ENCODE assay signal across 8 cellular contexts in the genomic region with DNA sequence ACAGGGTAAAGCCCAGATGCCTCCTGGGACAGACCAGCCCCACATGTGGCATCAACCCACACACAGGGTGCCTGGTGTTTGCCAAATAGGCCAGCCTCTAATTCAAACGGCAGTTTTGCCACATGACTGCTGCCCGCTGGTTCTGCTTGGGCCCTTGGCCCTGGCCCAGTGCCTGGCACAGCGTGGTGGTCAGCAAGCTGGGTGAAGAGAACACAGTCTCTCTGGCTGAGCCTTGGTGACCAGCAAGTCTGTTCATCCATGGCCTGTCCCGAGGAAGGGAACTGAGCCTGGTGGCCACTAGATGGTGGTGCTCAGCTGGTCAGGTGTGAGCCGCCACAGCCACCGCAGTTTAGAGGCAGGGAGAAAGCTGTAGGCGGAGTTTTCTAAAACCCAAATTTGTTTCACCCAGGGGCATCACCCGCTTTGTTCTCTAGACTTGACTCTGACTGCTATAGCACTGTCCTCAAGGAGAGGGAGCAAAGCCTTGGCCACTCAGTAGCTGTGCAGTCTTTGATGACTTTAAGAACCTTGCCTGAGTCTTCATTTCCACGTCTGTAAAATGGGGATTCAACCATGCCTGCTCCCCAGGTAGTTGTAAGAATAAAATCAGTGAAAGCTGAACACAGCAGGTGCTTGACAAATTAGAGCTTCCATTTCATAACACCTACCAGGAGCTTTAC. TPM values are rescaled to one million over a fixed set of nuclear protein-coding genes. Genes with fewer than 3 reads are reported as not detected.
DNase-seq lines count a peak whose midpoint lies in the region; ATAC-seq and TF ChIP-seq lines count a peak whose summit lies in the region.

No MANE protein-coding gene starts in this region.

- H3K79me2 ChIP-seq in Loucy (ENCODE audit: insufficient read depth, low read length): no peaks in the 10 kb centered on the region

- H3F3A ChIP-seq in Loucy (ENCODE audit: low read depth): 0 out of 2 replicates have a peak, but pooled peaks cover 3% of the 10 kb centered on the region

- H3K27me3 ChIP-seq in CD4-positive, alpha-beta T cell (ENCODE audit: control insufficient read depth, insufficient read depth, low read length): no peaks in the 10 kb centered on the region
- H3K27me3 ChIP-seq in Loucy (ENCODE audit: insufficient read depth, low read length, poor library complexity, severe bottlenecking) (no peaks in the 10 kb centered on the region), ovary (no peaks in the 10 kb centered on the region), upper lobe of right lung (peaks cover 5% of the 10 kb centered on the region)

- H3K4me1 ChIP-seq in Loucy (ENCODE audit: insufficient read depth, low read length, poor library complexity, severe bottlenecking) (peaks cover 11% of the 10 kb centered on the region), ovary (ENCODE audit: insufficient read depth) (no peaks in the 10 kb centered on the region), upper lobe of right lung (no peaks in the 10 kb centered on the region)

- TF ChIP-seq EP300 in ovary (IDR thresholded peaks at IDR 0.05): no peak

- H3K9me2 ChIP-seq in Loucy (replicated peaks; ENCODE audit: low read depth, low read length): no peaks in the 10 kb centered on the region

- H3K4me3 ChIP-seq in Loucy (ENCODE audit: low read length, poor library complexity, severe bottlenecking) (no peak overlapping the region), ovary (no peak overlapping the region), upper lobe of right lung (no peak overlapping the region)

- POLR2A ChIA-PET in CD4-positive, alpha-beta T cell (lab: Charles Lee): interaction anchor here (0.7 to 2.0 kb wide), 3 partner anchors 100 to 215 kb away, joined by 3 to 5 read pairs (median 3); partner anchors contain the start of gene ACBD4

- DNase-seq in CD4-positive, alpha-beta T cell: peak; percentile 29 to 65 (median 46)
- DNase-seq in GM20000 (ENCODE audit: low spot score): peak; percentile 92
- peak; percentile 87 for DNase-seq in SK-MEL-5 (ENCODE audit: low read depth, low spot score)
- peak; percentile 84 for DNase-seq in activated naive CD4-positive, alpha-beta T cell treated with anti-CD3 and anti-CD28 coated beads for 36 hours
- DNase-seq in glomerular visceral epithelial cell (ENCODE audit: extremely low spot score): peak; percentile 81
- peak; percentile 77 to 86 (median 84) for DNase-seq in ovary
- peak; percentile 87 for DNase-seq in upper lobe of right lung

- no peak overlapping the region for H3K27ac ChIP-seq in CD4-positive, alpha-beta T cell (ENCODE audit: low read depth, low read length)
- H3K27ac ChIP-seq in ovary: no peak overlapping the region
- no peak overlapping the region for H3K27ac ChIP-seq in upper lobe of right lung

- CTCF ChIA-PET in CD4-positive, alpha-beta T cell (lab: Charles Lee): interaction anchor here (0.5 to 3.0 kb wide), 6 partner anchors 19 to 181 kb away, joined by 3 to 22 read pairs (median 4); no protein-coding TSS in a partner anchor
- CTCF ChIA-PET in activated naive CD4-positive, alpha-beta T cell treated with anti-CD3 and anti-CD28 coated beads for 36 hours (lab: Charles Lee): interaction anchor here (0.6 to 5.3 kb wide), 15 partner anchors 12 to 215 kb away, joined by 3 to 60 read pairs (median 3); partner anchors contain the start of gene PLCD3

- H3K4me1 Mint-ChIP-seq in CD4-positive, alpha-beta T cell (ENCODE audit: low read depth): no peaks in the 10 kb centered on the region
- no peaks in the 10 kb centered on the region for H3K4me1 Mint-ChIP-seq in activated naive CD4-positive, alpha-beta T cell treated with anti-CD3 and anti-CD28 coated beads for 36 hours (ENCODE audit: low read depth)

- H3K9me3 Mint-ChIP-seq in CD4-positive, alpha-beta T cell: no peaks in the 10 kb centered on the region
- no peaks in the 10 kb centered on the region for H3K9me3 Mint-ChIP-seq in activated naive CD4-positive, alpha-beta T cell treated with anti-CD3 and anti-CD28 coated beads for 36 hours

- H3K36me3 ChIP-seq in Loucy (ENCODE audit: insufficient read depth, low read length) (no peaks in the 10 kb centered on the region), ovary (no peaks in the 10 kb centered on the region), upper lobe of right lung (no peaks in the 10 kb centered on the region)

- H3K9ac ChIP-seq in Loucy (ENCODE audit: low read depth, low read length, poor library complexity, severe bottlenecking): no peak overlapping the region

- no peak overlapping the region for H3K4me3 Mint-ChIP-seq in CD4-positive, alpha-beta T cell
- no peak overlapping the region for H3K4me3 Mint-ChIP-seq in activated naive CD4-positive, alpha-beta T cell treated with anti-CD3 and anti-CD28 coated beads for 36 hours

- no peaks in the 10 kb centered on the region for H4K20me1 ChIP-seq in Loucy (ENCODE audit: insufficient read depth, low read length, poor library complexity, severe bottlenecking)

- intact Hi-C loops in CD4-positive, alpha-beta T cell (cut with DNase I, micrococcal nuclease): loop anchor here (1.0 to 10.0 kb wide), 3 partner anchors 101 to 275 kb away; no protein-coding TSS in a partner anchor
- intact Hi-C loops in activated naive CD4-positive, alpha-beta T cell treated with anti-CD3 and anti-CD28 coated beads for 36 hours (cut with micrococcal nuclease): loop anchor here (1.0 kb wide), 4 partner anchors 52 to 212 kb away; partner anchors contain the start of gene PLCD3
- intact Hi-C loops in ovary (cut with DNase I): loop anchor here (2.0 to 10.0 kb wide), 10 partner anchors 101 to 285 kb away; partner anchors contain the start of gene PLCD3 (in 1 of the 4)
- intact Hi-C loops in upper lobe of right lung (cut with DNase I): loop anchor here (5.0 to 10.0 kb wide), 2 partner anchors 102 to 195 kb away; no protein-coding TSS in a partner anchor

- H3K4me2 ChIP-seq in Loucy (ENCODE audit: low read depth, low read length, poor library complexity, severe bottlenecking): peak overlapping the region; percentile 42

- peak; percentile 44 for TF ChIP-seq CTCF in CD4-positive, alpha-beta T cell (IDR thresholded peaks at IDR 0.05)
- peak; percentile 88 for TF ChIP-seq CTCF in GM20000 (IDR thresholded peaks at IDR 0.05; ENCODE audit: extremely low read depth, missing control alignments)
- TF ChIP-seq CTCF in Loucy (conservative IDR thresholded peaks at IDR 0.05; ENCODE audit: low read length): peak; percentile 89
- peak; percentile 52 to 91 (median 84) for TF ChIP-seq CTCF in ovary (IDR thresholded peaks at IDR 0.05)
- TF ChIP-seq CTCF in upper lobe of right lung (IDR thresholded peaks at IDR 0.05): peak; percentile 79

- no peak for TF ChIP-seq POLR2A in ovary (IDR thresholded peaks at IDR 0.05)

- H3K36me3 Mint-ChIP-seq in CD4-positive, alpha-beta T cell (ENCODE audit: low read depth): no peaks in the 10 kb centered on the region
- no peaks in the 10 kb centered on the region for H3K36me3 Mint-ChIP-seq in activated naive CD4-positive, alpha-beta T cell treated with anti-CD3 and anti-CD28 coated beads for 36 hours (ENCODE audit: low read depth)

- peak; percentile 93 for ATAC-seq in CD4-positive, alpha-beta T cell (ENCODE audit: poor library complexity)
- peak; percentile 91 for ATAC-seq in upper lobe of right lung

- H3K27me3 Mint-ChIP-seq in CD4-positive, alpha-beta T cell: peaks cover 16% of the 10 kb centered on the region
- H3K27me3 Mint-ChIP-seq in activated naive CD4-positive, alpha-beta T cell treated with anti-CD3 and anti-CD28 coated beads for 36 hours (ENCODE audit: low read depth): peaks cover 18% of the 10 kb centered on the region

- WGBS in ovary, 3 donors: 11 to 14% (median 12%) methylated on average over 8 to 9 of the region's 9 CpGs

- in situ Hi-C loops in SK-MEL-5 (cut with HindIII; ENCODE audit: low pct_unique_long_range_greater_than_20kb, low sequenced_read_pairs): no loop called here

- no peak overlapping the region for H3K27ac Mint-ChIP-seq in CD4-positive, alpha-beta T cell
- H3K27ac Mint-ChIP-seq in activated naive CD4-positive, alpha-beta T cell treated with anti-CD3 and anti-CD28 coated beads for 36 hours: no peak overlapping the region

- peak overlapping the region; percentile 68 for H2AFZ ChIP-seq in Loucy (ENCODE audit: low read length)

- no peaks in the 10 kb centered on the region for H3K9me3 ChIP-seq in CD4-positive, alpha-beta T cell (ENCODE audit: control insufficient read depth, low read length)
- H3K9me3 ChIP-seq in Loucy (ENCODE audit: insufficient read depth, low read depth, low read length) (no peaks in the 10 kb centered on the region), ovary (no peaks in the 10 kb centered on the region), upper lobe of right lung (no peaks in the 10 kb centered on the region)

RNA-seq across cellular contexts. Expression of gene GFAP, which starts 4.7 kb away (rescaled TPM):
- total RNA-seq in CD4-positive, alpha-beta T cell: not detected
- not detected in 2 replicates for total RNA-seq in SK-MEL-5 (2014; rRNA removed; shearing (Covaris generic))
- polyA plus RNA-seq in SK-MEL-5 (2015; cell fraction: cytosol; rRNA removed): not detected in 2 replicates
- polyA plus RNA-seq in SK-MEL-5 (2015; cell fraction: nucleus; rRNA removed): not detected in 2 replicates
- not detected for total RNA-seq in activated naive CD4-positive, alpha-beta T cell treated with anti-CD3 and anti-CD28 coated beads for 36 hours
- total RNA-seq in ovary (1 to 10 TPM in 2 of 7 donors, under 1 TPM in 4, not detected in 1; 0.08 to 1.8 (median 0.49) TPM), upper lobe of right lung (not detected)
- under 1 TPM; 0.27 to 0.97 TPM for polyA plus RNA-seq in ovary

RNA-seq across cellular contexts. Expression of gene EFTUD2, which starts 20.8 kb away (rescaled TPM):
- total RNA-seq in CD4-positive, alpha-beta T cell: 100 to 1,000 TPM; 105 to 112 TPM
- total RNA-seq in SK-MEL-5 (2014; rRNA removed; shearing (Covaris generic)): 117 and 118 TPM in 2 replicates
- polyA plus RNA-seq in SK-MEL-5 (2015; cell fraction: cytosol; rRNA removed): 130 and 161 TPM in 2 replicates
- 122 and 147 TPM in 2 replicates for polyA plus RNA-seq in SK-MEL-5 (2015; cell fraction: nucleus; rRNA removed)
- total RNA-seq in activated naive CD4-positive, alpha-beta T cell treated with anti-CD3 and anti-CD28 coated beads for 36 hours: 100 to 1,000 TPM; 170 to 176 TPM
- 10 to 100 TPM; 28.4 to 78.7 (median 62.5) TPM for total RNA-seq in ovary
- polyA plus RNA-seq in ovary: 100 to 1,000 TPM in 1 of 2 donors, 10 to 100 TPM in 1; 22.2 to 111 TPM
- total RNA-seq in upper lobe of right lung: 74.4 TPM

RNA-seq across cellular contexts. Expression of gene KIF18B, which starts 27.5 kb away (rescaled TPM):
- under 1 TPM; 0.05 to 0.08 TPM for total RNA-seq in CD4-positive, alpha-beta T cell
- 2.0 and 2.5 TPM in 2 replicates for total RNA-seq in SK-MEL-5 (2014; rRNA removed; shearing (Covaris generic))
- polyA plus RNA-seq in SK-MEL-5 (2015; cell fraction: cytosol; rRNA removed): 27.0 and 33.9 TPM in 2 replicates
- polyA plus RNA-seq in SK-MEL-5 (2015; cell fraction: nucleus; rRNA removed): 71.6 and 71.8 TPM in 2 replicates
- 10 to 100 TPM; 54.9 to 55.4 TPM for total RNA-seq in activated naive CD4-positive, alpha-beta T cell treated with anti-CD3 and anti-CD28 coated beads for 36 hours
- under 1 TPM in 4 of 7 donors, not detected in 3; 0.10 to 0.79 (median 0.20) TPM for total RNA-seq in ovary
- polyA plus RNA-seq in ovary: under 1 TPM; 0.13 to 0.19 TPM
- 0.32 TPM for total RNA-seq in upper lobe of right lung

RNA-seq across cellular contexts. Expression of gene C1QL1, which starts 48.1 kb away (rescaled TPM):
- total RNA-seq in CD4-positive, alpha-beta T cell: not detected
- total RNA-seq in SK-MEL-5 (2014; rRNA removed; shearing (Covaris generic)): 3.8 and 5.0 TPM in 2 replicates
- 19.1 and 20.9 TPM in 2 replicates for polyA plus RNA-seq in SK-MEL-5 (2015; cell fraction: cytosol; rRNA removed)
- 0.89 and 4.8 TPM in 2 replicates for polyA plus RNA-seq in SK-MEL-5 (2015; cell fraction: nucleus; rRNA removed)
- total RNA-seq in activated naive CD4-positive, alpha-beta T cell treated with anti-CD3 and anti-CD28 coated beads for 36 hours: under 1 TPM; 0.36 to 0.40 TPM
- total RNA-seq in ovary (1 to 10 TPM in 3 of 7 donors, under 1 TPM in 2, not detected in 2; 0.20 to 6.0 (median 1.1) TPM), upper lobe of right lung (0.52 TPM)
- under 1 TPM in 1 of 2 donors, not detected in 1; 0.64 TPM for polyA plus RNA-seq in ovary

Comparison
In these comparisons a context has a peak if more than half of its experiments do, and no peak if none do; other contexts are left out.
1. RNA of gene KIF18B, which starts 27.5 kb away (total RNA-seq): 54.9 to 55.4 TPM in activated naive CD4-positive, alpha-beta T cell treated with anti-CD3 and anti-CD28 coated beads for 36 hours; 2.0 to 2.5 TPM in SK-MEL-5, 0.32 TPM in upper lobe of right lung (single experiment), 0.10 to 0.79 TPM in ovary and 0.05 to 0.08 TPM in CD4-positive, alpha-beta T cell; every median in the first group is over 10 times any median in the second.
2. Peak in every context shown above with its lines, with median percentiles within 50 percentile points of each other: DNase-seq and CTCF ChIP-seq.